8 cellular contexts compared by ENCODE assay signal in the genomic region with DNA sequence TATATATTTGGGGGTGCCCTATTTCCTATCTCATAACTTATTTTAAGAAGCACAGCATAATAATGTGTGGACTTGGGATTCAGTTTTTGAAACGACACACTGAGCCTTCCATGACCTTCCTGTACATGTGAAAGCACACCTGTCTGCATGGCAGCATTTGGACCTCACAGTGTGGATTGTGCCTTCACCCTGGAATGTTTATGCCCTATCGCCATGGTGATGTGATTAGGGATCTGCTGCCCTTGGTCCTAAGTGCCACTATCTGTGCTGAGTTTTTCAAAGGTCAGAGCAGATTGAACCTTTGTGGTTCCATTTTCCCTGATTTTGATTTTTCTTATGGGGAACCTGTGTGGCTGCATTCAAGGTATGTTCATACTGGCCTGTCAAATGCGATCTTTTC. TPM values are rescaled to one million over a fixed set of nuclear protein-coding genes. Genes with fewer than 3 reads are reported as not detected.
DNase-seq lines count a peak whose midpoint lies in the region; ATAC-seq, FAIRE-seq and TF ChIP-seq lines count a peak whose summit lies in the region.
"Not testable (repeated sequence)": the region's sequence is repeated elsewhere in the genome, so short reads cannot be mapped to it uniquely, and the experiment has no call there.

No MANE protein-coding gene starts in this region.

- BruUV-seq in K562 (replicated peaks; lab: Mats Ljungman, UMichigan), result not testable (repeated sequence)

- H3K56ac ChIP-seq in H9 (ENCODE audit: insufficient read length, low read depth, low read length); mesendoderm (ENCODE audit: low read length): not testable (repeated sequence)

- H2BK15ac ChIP-seq in H9 (ENCODE audit: low read depth, low read length); mesendoderm (replicated peaks; ENCODE audit: low read depth): not testable (repeated sequence)

- H3K4me3 Mint-ChIP-seq in H9; activated CD4-positive, alpha-beta T cell treated with anti-CD3 and anti-CD28 coated beads, Interleukin-2, amount 10 ng/mL, durations not matched to agents 24 days and 14 days; endodermal cell: not testable (repeated sequence)

- H3K27ac Mint-ChIP-seq in H9; activated CD4-positive, alpha-beta T cell treated with anti-CD3 and anti-CD28 coated beads, Interleukin-2, amount 10 ng/mL, durations not matched to agents 24 days and 14 days; endodermal cell: not testable (repeated sequence)

- H2BK12ac ChIP-seq in H9 (ENCODE audit: insufficient read length, low read depth, low read length), result not testable (repeated sequence)

- CTCF ChIA-PET in K562 (lab: Yijun Ruan, JAX; ENCODE audit: low intra/inter-chr PET ratio), result not testable (repeated sequence)

- ATAC-seq in K562, result not testable (repeated sequence)

- no CpG with 5 or more reads among the region's 3 CpGs for WGBS in H9 (ENCODE audit: extremely low coverage, insufficient read length, low lambda C conversion rate)
- WGBS in K562 (ENCODE audit: insufficient coverage, low coverage, missing lambda C conversion rate), result under 1% methylated on average over 2 of the region's 3 CpGs
- WGBS in endodermal cell (ENCODE audit: insufficient coverage in 1 of 2, insufficient read length in 1 of 2), 2 experiments, result 78 to 100% methylated on average over 1 to 2 of the region's 3 CpGs
- no CpG with 5 or more reads among the region's 3 CpGs for WGBS in mesendoderm (ENCODE audit: extremely low coverage, insufficient coverage, low lambda C conversion rate)
- WGBS in small intestine, 3 donors, result 19 to 76% (median 29%) methylated on average over 2 to 3 of the region's 3 CpGs

- intact Hi-C loops in activated CD4-positive, alpha-beta T cell treated with anti-CD3 and anti-CD28 coated beads, Interleukin-2, amount 10 ng/mL, durations not matched to agents 24 days and 14 days (cut with micrococcal nuclease); K562 (cut with micrococcal nuclease): not testable (repeated sequence)

- not testable (repeated sequence) for TF ChIP-seq EP300 in K562 (IDR thresholded peaks at IDR 0.05; ENCODE audit: low read length)

- H3K23ac ChIP-seq in H9 (ENCODE audit: insufficient read length, low read depth, low read length); mesendoderm (ENCODE audit: low read length): not testable (repeated sequence)

- H2AFZ ChIP-seq in H9 (ENCODE audit: low read length); K562 (ENCODE audit: low read depth, low read length): not testable (repeated sequence)

- H3K4me1 Mint-ChIP-seq in H9; activated CD4-positive, alpha-beta T cell treated with anti-CD3 and anti-CD28 coated beads, Interleukin-2, amount 10 ng/mL, durations not matched to agents 24 days and 14 days; endodermal cell: not testable (repeated sequence)

- not testable (repeated sequence) for H3K4ac ChIP-seq in H9 (ENCODE audit: low read depth, low read length); mesendoderm (ENCODE audit: low read depth, low read length)

- DNase-seq in H9 (peak; percentile 20), endodermal cell (peak; percentile 5), mesendoderm (peak; percentile 62), small intestine (peak; percentile 44)
- peak; percentile 64 for DNase-seq in activated CD4-positive, alpha-beta T cell treated with anti-CD3 and anti-CD28 coated beads, Interleukin-2, amount 10 ng/mL, durations not matched to agents 24 days and 14 days
- DNase-seq in activated CD8-positive, alpha-beta memory T cell treated with anti-CD3 and anti-CD28 coated beads, Interleukin-2, amount 50 U/mL, for 48 hours, result peak; percentile 47
- DNase-seq in activated T-cell treated with anti-CD3 and anti-CD28 coated beads, Interleukin-2, amount 50 U/mL, for 48 hours, result peak; percentile 16 to 17
- not testable (repeated sequence) for DNase-seq in K562 (ENCODE audit: extremely low read depth in 1 of 4, low spot score in 3 of 4)

- not testable (repeated sequence) for H3K9me3 Mint-ChIP-seq in H9; activated CD4-positive, alpha-beta T cell treated with anti-CD3 and anti-CD28 coated beads, Interleukin-2, amount 10 ng/mL, durations not matched to agents 24 days and 14 days; endodermal cell

- not testable (repeated sequence) for H3K9me3 ChIP-seq in H9 (ENCODE audit: control insufficient read depth, low read depth, low read length); K562 (replicated peaks; ENCODE audit: control insufficient read depth, insufficient read depth, low read depth, low read length); endodermal cell (ENCODE audit: control insufficient read depth, low read length); small intestine (ENCODE audit: control insufficient read depth, low read depth)

- TF ChIP-seq RAD21 in K562 (CRISPR knock-in tag; conservative IDR thresholded peaks at IDR 0.05 in 1 of 2, IDR thresholded peaks at IDR 0.05 in 1 of 2), result not testable (repeated sequence)

- not testable (repeated sequence) for FAIRE-seq in K562 (lab: Jason Lieb, UNC); small intestine (lab: Jason Lieb, UNC)

- POLR2A ChIA-PET in K562 (lab: Yijun Ruan, JAX), result not testable (repeated sequence)

- not testable (repeated sequence) for H4K8ac ChIP-seq in H9 (replicated peaks; ENCODE audit: insufficient read length, low read depth, low read length); mesendoderm (ENCODE audit: low read depth, low read length)

- H3K14ac ChIP-seq in H9 (ENCODE audit: insufficient read depth, low read length), result not testable (repeated sequence)

- H4K20me1 ChIP-seq in H9 (ENCODE audit: control insufficient read depth, insufficient read depth, insufficient read length); K562 (replicated peaks; ENCODE audit: control insufficient read depth, insufficient read depth, low read length): not testable (repeated sequence)

- H2BK20ac ChIP-seq in H9 (ENCODE audit: low read depth, low read length, poor library complexity, severe bottlenecking), result not testable (repeated sequence)

- not testable (repeated sequence) for H3K4me2 ChIP-seq in H9 (ENCODE audit: insufficient read depth, insufficient read length, low read length); K562 (ENCODE audit: insufficient read depth, low read length); mesendoderm (ENCODE audit: low read length)

- not testable (repeated sequence) for H3K18ac ChIP-seq in H9 (ENCODE audit: insufficient read length, low read depth, low read length); mesendoderm (ENCODE audit: low read length)

- H3K27me3 Mint-ChIP-seq in H9 (ENCODE audit: low read depth); activated CD4-positive, alpha-beta T cell treated with anti-CD3 and anti-CD28 coated beads, Interleukin-2, amount 10 ng/mL, durations not matched to agents 24 days and 14 days; endodermal cell (ENCODE audit: insufficient read depth): not testable (repeated sequence)

- H3K36me3 Mint-ChIP-seq in H9 (ENCODE audit: insufficient read depth in 1 of 3, low read depth in 3 of 3); activated CD4-positive, alpha-beta T cell treated with anti-CD3 and anti-CD28 coated beads, Interleukin-2, amount 10 ng/mL, durations not matched to agents 24 days and 14 days (ENCODE audit: low read depth); endodermal cell (ENCODE audit: low read depth): not testable (repeated sequence)

- not testable (repeated sequence) for H2BK120ac ChIP-seq in H9 (ENCODE audit: low read depth, low read length, poor library complexity, severe bottlenecking); mesendoderm (ENCODE audit: low read depth, low read length)

- H3K23me2 ChIP-seq in H9 (ENCODE audit: insufficient read length, low read depth, low read length, poor library complexity, severe bottlenecking), result not testable (repeated sequence)

- not testable (repeated sequence) for H3K4me3 ChIP-seq in K562; endodermal cell (ENCODE audit: low read length); mesendoderm (ENCODE audit: low read length); small intestine (ENCODE audit: low read depth in 1 of 2, low read length in 2 of 2)

- H3K79me1 ChIP-seq in H9 (ENCODE audit: insufficient read depth, low read depth, low read length, poor library complexity, severe bottlenecking); mesendoderm (ENCODE audit: low read length): not testable (repeated sequence)

- H3K27me3 ChIP-seq in H9 (ENCODE audit: insufficient read depth, low read length); K562 (ENCODE audit: control insufficient read depth in 2 of 2, insufficient read depth in 2 of 2, low read length in 2 of 2); endodermal cell (ENCODE audit: control insufficient read depth, insufficient read depth, low read length, poor library complexity, severe bottlenecking); mesendoderm (ENCODE audit: insufficient read depth, low read length, poor library complexity); small intestine (ENCODE audit: control insufficient read depth in 2 of 2, insufficient read depth in 2 of 2, low read length in 2 of 2): not testable (repeated sequence)

- H3T11ph ChIP-seq in H9 (ENCODE audit: low read length), result not testable (repeated sequence)

- H4K91ac ChIP-seq in H9 (ENCODE audit: insufficient read length, low read depth, low read length), result not testable (repeated sequence)

- H3K27ac ChIP-seq in H9 (ENCODE audit: insufficient read length, low read depth, low read length); K562 (ENCODE audit: extremely low read depth, low read depth, low read length); endodermal cell (ENCODE audit: low read depth, low read length); mesendoderm (ENCODE audit: low read depth, low read length); small intestine (ENCODE audit: low read depth in 1 of 2, low read length in 1 of 2): not testable (repeated sequence)

- not testable (repeated sequence) for H3K36me3 ChIP-seq in K562 (ENCODE audit: control insufficient read depth, insufficient read depth, low read length); endodermal cell (ENCODE audit: control insufficient read depth, insufficient read depth, low read length); mesendoderm (ENCODE audit: control insufficient read depth, insufficient read depth, low read length); small intestine (ENCODE audit: control insufficient read depth in 2 of 2, insufficient read depth in 2 of 2, low read length in 2 of 2)

- H2AK5ac ChIP-seq in H9 (ENCODE audit: insufficient read length, low read length); mesendoderm (ENCODE audit: low read length): not testable (repeated sequence)

- H3K9ac ChIP-seq in H9 (ENCODE audit: extremely low read depth, insufficient read length, low read length); K562 (ENCODE audit: insufficient read depth in 1 of 2, low read depth in 2 of 2, low read length in 2 of 2); endodermal cell (ENCODE audit: extremely low read depth, low read length, poor library complexity, severe bottlenecking); mesendoderm (ENCODE audit: low read length): not testable (repeated sequence)

- not testable (repeated sequence) for H2BK5ac ChIP-seq in H9 (ENCODE audit: insufficient read length, low read length); mesendoderm (ENCODE audit: low read length)

- H3K79me2 ChIP-seq in H9 (ENCODE audit: insufficient read depth, low read length); K562 (ENCODE audit: control insufficient read depth, insufficient read depth, low read length); mesendoderm (ENCODE audit: control insufficient read depth, insufficient read depth, low read length): not testable (repeated sequence)

- H3K4me1 ChIP-seq in H9 (ENCODE audit: insufficient read depth, low read length); K562 (replicated peaks in 1 of 2; ENCODE audit: control insufficient read depth in 2 of 2, insufficient read depth in 2 of 2, low read length in 2 of 2); endodermal cell (ENCODE audit: control insufficient read depth, insufficient read depth, low read length); mesendoderm (ENCODE audit: control insufficient read depth, low read depth, low read length); small intestine (ENCODE audit: control insufficient read depth in 2 of 2, insufficient read depth in 1 of 2, low read depth in 1 of 2, low read length in 1 of 2): not testable (repeated sequence)

- H4K5ac ChIP-seq in H9 (ENCODE audit: insufficient read length, low read depth, low read length); mesendoderm (ENCODE audit: low read length): not testable (repeated sequence)

- in situ Hi-C loops in K562 (cut with MboI), result loop anchor here (25.0 kb wide), 1 partner anchor 1324 kb away; a partner anchor contains a TSS

- TF ChIP-seq CTCF in H9 (conservative IDR thresholded peaks at IDR 0.05); K562 (IDR thresholded peaks at IDR 0.05 in 2 of 3, conservative IDR thresholded peaks at IDR 0.05 in 1 of 3; ENCODE audit: insufficient read depth in 2 of 3, low read depth in 1 of 3, low read length in 3 of 3); endodermal cell (conservative IDR thresholded peaks at IDR 0.05): not testable (repeated sequence)

- not testable (repeated sequence) for H3K9me1 ChIP-seq in K562 (ENCODE audit: control insufficient read depth, insufficient read depth, low read length)

- TF ChIP-seq POLR2A in K562 (conservative IDR thresholded peaks at IDR 0.05), result not testable (repeated sequence)

RNA-seq across cellular contexts. Expression of a gene that starts 17.9 kb away (rescaled TPM):
- total RNA-seq in H9 (2021) (38.6 and 40.4 TPM in 2 replicates), K562 (2014; rRNA removed) (151 and 163 TPM in 2 replicates), K562 (2014; rRNA removed; fragmentation: Illumina TruSeq; extraction: Trizol) (14.1 and 20.0 TPM in 2 replicates), K562 (2015; rRNA removed; fragmentation: Illumina TruSeq; extraction: Trizol) (78.1 and 78.6 TPM in 2 replicates), K562 (2021) (95.3 and 101 TPM in 2 replicates), endodermal cell (10 to 100 TPM; 51.3 to 53.7 TPM)
- total RNA-seq in activated CD4-positive, alpha-beta T cell treated with anti-CD3 and anti-CD28 coated beads, Interleukin-2, amount 10 ng/mL, durations not matched to agents 24 days and 14 days, result 37.2 TPM in 2 replicates
- total RNA-seq in K562 (2011; cell fraction: chromatin; rRNA removed; ENCODE audit: low replicate concordance), result 5.8 and 25.8 TPM in 2 replicates
- total RNA-seq in K562 (2011; cell fraction: nucleolus; rRNA removed), result 37.9 and 39.6 TPM in 2 replicates
- total RNA-seq in K562 (2011; cell fraction: nucleoplasm; rRNA removed), result 19.9 and 28.5 TPM in 2 replicates
- polyA plus RNA-seq in K562 (2011; rRNA removed) (51.0 and 88.0 TPM in 2 replicates), K562 (2014; fragmentation: Illumina TruSeq; extraction: Trizol) (40.4 and 66.5 TPM in 2 replicates), K562 (2014; fragmentation: Nextera tagmentation; extraction: Ambion mirVana) (1 to 10 TPM; 3.6 to 8.1 TPM), K562 (2014; rRNA removed) (113 and 117 TPM in 2 replicates), small intestine (10 to 100 TPM; 47.2 to 80.1 (median 58.1) TPM)
- 116 and 204 TPM in 2 replicates for polyA plus RNA-seq in K562 (2011; cell fraction: cytosol; rRNA removed)
- 72.9 and 95.1 TPM in 2 replicates for polyA plus RNA-seq in K562 (2011; cell fraction: nucleus; rRNA removed)
- 80.6 and 161 TPM in 2 replicates for polyA plus RNA-seq in K562 (2012)
- 14.8 and 17.4 TPM in 2 replicates for polyA minus RNA-seq in K562 (2011; rRNA and poly(A)+ RNA removed)
- polyA minus RNA-seq in K562 (2011; cell fraction: cytosol; rRNA and poly(A)+ RNA removed), result 35.4 and 39.9 TPM in 2 replicates
- polyA minus RNA-seq in K562 (2011; cell fraction: nucleus; rRNA and poly(A)+ RNA removed), result 29.2 and 43.1 TPM in 2 replicates
- polyA plus RNA-seq in endodermal cell (2013, experiment 1 of 2), result 47.1 TPM
- polyA plus RNA-seq in endodermal cell (2013, experiment 2 of 2), result 44.6 TPM
- 27.2 TPM for polyA plus RNA-seq in mesendoderm (2013, experiment 1 of 2)
- polyA plus RNA-seq in mesendoderm (2013, experiment 2 of 2), result 27.9 TPM

RNA-seq across cellular contexts. Expression of a gene that starts 56.1 kb away (rescaled TPM):
- total RNA-seq in H9 (2021), result 29.8 and 34.3 TPM in 2 replicates
- 15.6 and 17.0 TPM in 2 replicates for total RNA-seq in activated CD4-positive, alpha-beta T cell treated with anti-CD3 and anti-CD28 coated beads, Interleukin-2, amount 10 ng/mL, durations not matched to agents 24 days and 14 days
- 36.8 and 68.2 TPM in 2 replicates for total RNA-seq in K562 (2011; cell fraction: chromatin; rRNA removed; ENCODE audit: low replicate concordance)
- total RNA-seq in K562 (2011; cell fraction: nucleolus; rRNA removed), result 55.4 and 63.2 TPM in 2 replicates
- 50.2 and 53.7 TPM in 2 replicates for total RNA-seq in K562 (2011; cell fraction: nucleoplasm; rRNA removed)
- total RNA-seq in K562 (2014; rRNA removed), result 49.2 and 56.7 TPM in 2 replicates
- total RNA-seq in K562 (2014; rRNA removed; fragmentation: Illumina TruSeq; extraction: Trizol), result 17.4 and 20.5 TPM in 2 replicates
- 31.5 and 32.5 TPM in 2 replicates for total RNA-seq in K562 (2015; rRNA removed; fragmentation: Illumina TruSeq; extraction: Trizol)
- total RNA-seq in K562 (2021), result 53.5 and 55.7 TPM in 2 replicates
- 33.8 and 49.7 TPM in 2 replicates for polyA plus RNA-seq in K562 (2011; rRNA removed)
- polyA plus RNA-seq in K562 (2011; cell fraction: cytosol; rRNA removed), result 56.9 and 67.4 TPM in 2 replicates
- 42.8 and 56.1 TPM in 2 replicates for polyA plus RNA-seq in K562 (2011; cell fraction: nucleus; rRNA removed)
- polyA plus RNA-seq in K562 (2012), result 31.5 and 39.9 TPM in 2 replicates
- 22.8 and 24.5 TPM in 2 replicates for polyA plus RNA-seq in K562 (2014; fragmentation: Illumina TruSeq; extraction: Trizol)
- polyA plus RNA-seq in K562 (2014; fragmentation: Nextera tagmentation; extraction: Ambion mirVana), result 1 to 10 TPM; 2.4 to 3.7 TPM
- polyA plus RNA-seq in K562 (2014; rRNA removed), result 37.1 and 62.8 TPM in 2 replicates
- polyA minus RNA-seq in K562 (2011; rRNA and poly(A)+ RNA removed), result 32.6 and 33.0 TPM in 2 replicates
- 39.3 and 58.2 TPM in 2 replicates for polyA minus RNA-seq in K562 (2011; cell fraction: cytosol; rRNA and poly(A)+ RNA removed)
- 23.6 and 28.3 TPM in 2 replicates for polyA minus RNA-seq in K562 (2011; cell fraction: nucleus; rRNA and poly(A)+ RNA removed)
- total RNA-seq in endodermal cell, result 10 to 100 TPM; 36.9 to 41.7 TPM
- 31.7 TPM for polyA plus RNA-seq in endodermal cell (2013, experiment 1 of 2)
- 28.7 TPM for polyA plus RNA-seq in endodermal cell (2013, experiment 2 of 2)
- polyA plus RNA-seq in mesendoderm (2013, experiment 1 of 2), result 17.1 TPM
- 16.9 TPM for polyA plus RNA-seq in mesendoderm (2013, experiment 2 of 2)
- 1 to 10 TPM; 2.5 to 5.4 (median 3.0) TPM for polyA plus RNA-seq in small intestine
